In genomic region chr1:1746566-1746909, GRCh38 we compare ENCODE assay signal across 8 cellular contexts. TPM values are rescaled to one million over a fixed set of nuclear protein-coding genes. Genes with fewer than 3 reads are reported as not detected.
A peak's percentile ranks its signal among the peaks of the same experiment; 100 is the strongest.
DNase-seq lines count a peak whose midpoint lies in the region; ATAC-seq and TF ChIP-seq lines count a peak whose summit lies in the region.
"Not testable (repeated sequence)": the region's sequence is repeated elsewhere in the genome, so short reads cannot be mapped to it uniquely, and the experiment has no call there.

No MANE protein-coding gene starts in this region.

- POLR2A ChIA-PET in activated CD8-positive, alpha-beta T cell treated with anti-CD3 and anti-CD28 coated beads for 36 hours (lab: Charles Lee) = interaction anchor here (0.6 kb wide), 1 partner anchor 80 kb away, joined by 3 read pairs; no protein-coding TSS in a partner anchor

- not testable (repeated sequence) for H3K9me3 Mint-ChIP-seq in Calu3 (ENCODE audit: low read depth, unreplicated experiment); activated CD8-positive, alpha-beta T cell treated with anti-CD3 and anti-CD28 coated beads for 36 hours; stimulated activated naive B cell treated with anti-CD40 and anti-IgM and Interleukin-4, amounts not matched to agents 10 μg/mL and 1 μg/mL and 100 μg/mL, for 72 hours

- CTCF ChIA-PET in Calu3 (lab: Charles Lee) = interaction anchor here (0.7 kb wide), 1 partner anchor 33 kb away, joined by 4 read pairs; no protein-coding TSS in a partner anchor
- CTCF ChIA-PET in activated CD8-positive, alpha-beta T cell treated with anti-CD3 and anti-CD28 coated beads for 36 hours (lab: Charles Lee) = not testable (repeated sequence)

- not testable (repeated sequence) for H3K27me3 ChIP-seq in HUES48 (ENCODE audit: control insufficient read depth, insufficient read depth, low read length); mononuclear cell (ENCODE audit: insufficient read depth, low read length)

- H3K4me3 ChIP-seq in HUES48 (ENCODE audit: low read depth, low read length) (peak overlapping the region; percentile 58; the same call in 1 of the 2 replicates), epithelial cell of proximal tubule (ENCODE audit: low read depth, low read length) (peak overlapping the region; percentile 55), mononuclear cell (ENCODE audit: low read length) (peak overlapping the region; percentile 35)

- not testable (repeated sequence) for H3K4me1 Mint-ChIP-seq in Calu3 (ENCODE audit: low read depth, unreplicated experiment); stimulated activated naive B cell treated with anti-CD40 and anti-IgM and Interleukin-4, amounts not matched to agents 10 μg/mL and 1 μg/mL and 100 μg/mL, for 72 hours
- peaks cover 10% of the 10 kb centered on the region for H3K4me1 Mint-ChIP-seq in activated CD8-positive, alpha-beta T cell treated with anti-CD3 and anti-CD28 coated beads for 36 hours (ENCODE audit: low read depth)

- intact Hi-C loops in Calu3 (cut with micrococcal nuclease; ENCODE audit: unreplicated experiment); activated CD8-positive, alpha-beta T cell treated with anti-CD3 and anti-CD28 coated beads for 36 hours (cut with micrococcal nuclease): not testable (repeated sequence)

- H3K9ac ChIP-seq in HUES48 (ENCODE audit: low read depth, low read length) = not testable (repeated sequence)

- TF ChIP-seq CTCF in Calu3 (IDR thresholded peaks at IDR 0.05; ENCODE audit: unreplicated experiment); activated CD8-positive, alpha-beta T cell treated with anti-CD3 and anti-CD28 coated beads for 36 hours (IDR thresholded peaks at IDR 0.05); epithelial cell of proximal tubule (conservative IDR thresholded peaks at IDR 0.05; ENCODE audit: low read depth, low read length): not testable (repeated sequence)

- not testable (repeated sequence) for DNase-seq in Calu3; activated CD8-positive, alpha-beta T cell treated with anti-CD3 and anti-CD28 coated beads for 36 hours; epithelial cell of proximal tubule (ENCODE audit: low read depth); stimulated activated naive B cell treated with anti-CD40 and anti-IgM and Interleukin-4, amounts not matched to agents 10 μg/mL and 1 μg/mL and 100 μg/mL, for 72 hours

- not testable (repeated sequence) for H3K4me1 ChIP-seq in HUES48 (ENCODE audit: control insufficient read depth, insufficient read depth, low read length); mononuclear cell (ENCODE audit: insufficient read depth, low read length)

- not testable (repeated sequence) for BruUV-seq in Calu3 (replicated peaks; lab: Mats Ljungman, UMichigan)

- not testable (repeated sequence) for H3K36me3 ChIP-seq in HUES48 (ENCODE audit: control insufficient read depth, insufficient read depth, low read length)

- not testable (repeated sequence) for H3K36me3 Mint-ChIP-seq in Calu3 (ENCODE audit: insufficient read depth, unreplicated experiment); activated CD8-positive, alpha-beta T cell treated with anti-CD3 and anti-CD28 coated beads for 36 hours (ENCODE audit: low read depth); stimulated activated naive B cell treated with anti-CD40 and anti-IgM and Interleukin-4, amounts not matched to agents 10 μg/mL and 1 μg/mL and 100 μg/mL, for 72 hours

- H3K27ac Mint-ChIP-seq in Calu3 (ENCODE audit: unreplicated experiment); activated CD8-positive, alpha-beta T cell treated with anti-CD3 and anti-CD28 coated beads for 36 hours; stimulated activated naive B cell treated with anti-CD40 and anti-IgM and Interleukin-4, amounts not matched to agents 10 μg/mL and 1 μg/mL and 100 μg/mL, for 72 hours: not testable (repeated sequence)

- peak overlapping the region; percentile 88 for H3K27ac ChIP-seq in HUES48 (ENCODE audit: low read depth, low read length)

- peak overlapping the region; percentile 62 for H3K4me3 Mint-ChIP-seq in Calu3 (ENCODE audit: low read depth, unreplicated experiment)
- H3K4me3 Mint-ChIP-seq in activated CD8-positive, alpha-beta T cell treated with anti-CD3 and anti-CD28 coated beads for 36 hours = peak overlapping the region; percentile 63
- peak overlapping the region; percentile 50 to 89 for H3K4me3 Mint-ChIP-seq in stimulated activated naive B cell treated with anti-CD40 and anti-IgM and Interleukin-4, amounts not matched to agents 10 μg/mL and 1 μg/mL and 100 μg/mL, for 72 hours

- H3K27me3 Mint-ChIP-seq in Calu3 (ENCODE audit: unreplicated experiment); activated CD8-positive, alpha-beta T cell treated with anti-CD3 and anti-CD28 coated beads for 36 hours; stimulated activated naive B cell treated with anti-CD40 and anti-IgM and Interleukin-4, amounts not matched to agents 10 μg/mL and 1 μg/mL and 100 μg/mL, for 72 hours: not testable (repeated sequence)

- not testable (repeated sequence) for H3K9me3 ChIP-seq in HUES48 (ENCODE audit: control insufficient read depth, insufficient read depth, low read length); mononuclear cell (ENCODE audit: low read depth, low read length)

- ATAC-seq in GM19468 (IDR thresholded peaks at IDR 0.05; ENCODE audit: extremely low read depth, unreplicated experiment) (peak; percentile 66), HG02885 (IDR thresholded peaks at IDR 0.05; ENCODE audit: poor library complexity, unreplicated experiment) (peak; percentile 83)
- peak; percentile 83 for ATAC-seq in activated CD8-positive, alpha-beta T cell treated with anti-CD3 and anti-CD28 coated beads for 36 hours
- peak; percentile 88 to 91 for ATAC-seq in stimulated activated naive B cell treated with anti-CD40 and anti-IgM and Interleukin-4, amounts not matched to agents 10 μg/mL and 1 μg/mL and 100 μg/mL, for 72 hours (replicated peaks)

RNA-seq across cellular contexts. Expression of gene CDK11A, which starts 22.4 kb away (rescaled TPM):
- total RNA-seq in Calu3 (2022) = 36.2 and 41.7 TPM in 2 replicates
- 10 to 100 TPM; 64.8 to 70.6 TPM for total RNA-seq in activated CD8-positive, alpha-beta T cell treated with anti-CD3 and anti-CD28 coated beads for 36 hours
- 10.3 and 11.6 TPM in 2 replicates for total RNA-seq in epithelial cell of proximal tubule
- total RNA-seq in mononuclear cell = 27.9 TPM

RNA-seq across cellular contexts. Expression of gene NADK, which starts 31.7 kb away (rescaled TPM):
- total RNA-seq in Calu3 (2022) (92.2 and 103 TPM in 2 replicates), epithelial cell of proximal tubule (48.8 and 55.6 TPM in 2 replicates), mononuclear cell (28.1 TPM)
- total RNA-seq in activated CD8-positive, alpha-beta T cell treated with anti-CD3 and anti-CD28 coated beads for 36 hours = 10 to 100 TPM; 57.3 to 65.6 TPM

RNA-seq across cellular contexts. Expression of gene SLC35E2B, which starts 53.9 kb away (rescaled TPM):
- 39.3 and 40.2 TPM in 2 replicates for total RNA-seq in Calu3 (2022)
- total RNA-seq in activated CD8-positive, alpha-beta T cell treated with anti-CD3 and anti-CD28 coated beads for 36 hours = 10 to 100 TPM; 21.9 to 23.8 TPM
- 22.4 and 22.8 TPM in 2 replicates for total RNA-seq in epithelial cell of proximal tubule
- total RNA-seq in mononuclear cell = 20.5 TPM
